In the genomic region with DNA sequence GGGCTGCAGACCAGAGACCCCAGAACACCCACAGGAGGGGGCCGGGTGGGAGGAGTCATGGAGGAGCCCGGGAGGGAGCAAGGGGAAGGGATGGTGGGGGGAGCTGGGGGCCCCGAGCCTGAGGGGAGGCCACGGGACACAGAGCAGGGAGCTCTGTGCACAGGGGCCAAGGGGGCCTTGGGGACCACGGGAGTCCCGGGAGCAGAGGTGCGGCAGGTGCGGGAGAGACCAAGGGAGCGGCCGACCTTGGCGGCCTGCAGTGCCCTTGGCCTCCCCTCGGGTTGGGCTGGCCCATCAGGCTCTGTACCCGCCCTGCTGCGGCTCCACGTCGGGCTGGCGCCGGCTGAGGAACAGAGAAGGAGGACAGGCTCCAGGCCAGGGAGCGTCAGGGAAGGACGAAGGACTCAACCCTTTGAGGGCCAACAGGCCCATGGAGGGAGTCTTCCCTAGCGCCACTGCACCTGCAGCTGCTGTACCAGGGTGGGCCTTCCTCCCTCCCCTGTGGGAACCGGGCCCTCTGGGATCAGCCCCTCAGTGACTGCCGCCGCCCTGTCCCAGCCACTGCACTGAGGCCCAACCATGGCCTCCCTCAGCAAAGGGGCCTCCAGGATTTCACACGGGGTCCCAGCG, we compare ENCODE assay signal across 27 cellular contexts. TPM values are rescaled to one million over a fixed set of nuclear protein-coding genes. Genes with fewer than 3 reads are reported as not detected.
"Had no signal": no experiment of that assay in that cellular context is flagged by ENCODE, and none has a peak within 500 bp of the region (broad histone marks: within the 10 kb centered on the region; RNA-seq: fewer than 3 reads in every experiment).

No MANE protein-coding gene starts in this region.

- ATAC-seq: activated T-cell treated with anti-CD3 and anti-CD28 coated beads, Interleukin-2, amount 50 U/mL, for 72 hours had no signal

- H3K27me3 ChIP-seq: SJSA1 had no signal

- H3K9ac ChIP-seq: KMS-11 had no signal

- H3K9me3 ChIP-seq: SJSA1 had no signal

- H3K36me3 ChIP-seq: SJSA1 had no signal

- H3K9me3 Mint-ChIP-seq: activated CD4-positive, alpha-beta memory T cell treated with anti-CD3 and anti-CD28 coated beads, Interleukin-2, amount 10 ng/mL, durations not matched to agents 7 days and 5 days; activated T-cell treated with anti-CD3 and anti-CD28 coated beads, Interleukin-2, amount 50 U/mL, for 72 hours; activated T-helper 2 cell treated with anti-CD3 and anti-CD28 coated beads, Interferon-gamma antibody, Interleukin-2, Interleukin-4, amounts not matched to agents 10 μg/mL and 5 μg/mL and 100 μg/mL, durations not matched to agents 14 hours and 24 hours and 36 hours had no signal

- H3K4me3 ChIP-seq: SJSA1 had no signal

- H3K27ac ChIP-seq: KMS-11, SJSA1, VCaP had no signal

- H3K27ac Mint-ChIP-seq: activated CD4-positive, alpha-beta memory T cell treated with anti-CD3 and anti-CD28 coated beads, Interleukin-2, amount 10 ng/mL, durations not matched to agents 7 days and 5 days; activated naive CD4-positive, alpha-beta T cell treated with anti-CD3 and anti-CD28 coated beads, Interleukin-2, amount 10 ng/mL, durations not matched to agents 7 days and 5 days; activated naive CD8-positive, alpha-beta T cell treated with anti-CD3 and anti-CD28 coated beads for 36 hours; activated T-cell treated with anti-CD3 and anti-CD28 coated beads, Interleukin-2, amount 50 U/mL, for 72 hours; activated T-helper 2 cell treated with anti-CD3 and anti-CD28 coated beads, Interferon-gamma antibody, Interleukin-2, Interleukin-4, amounts not matched to agents 10 μg/mL and 5 μg/mL and 100 μg/mL, durations not matched to agents 14 hours and 24 hours and 36 hours had no signal

- H3K4me3 Mint-ChIP-seq: activated CD4-positive, alpha-beta memory T cell treated with anti-CD3 and anti-CD28 coated beads, Interleukin-2, amount 10 ng/mL, durations not matched to agents 7 days and 5 days; activated naive CD4-positive, alpha-beta T cell treated with anti-CD3 and anti-CD28 coated beads, Interleukin-2, amount 10 ng/mL, durations not matched to agents 7 days and 5 days; activated naive CD8-positive, alpha-beta T cell treated with anti-CD3 and anti-CD28 coated beads for 36 hours; activated T-cell treated with anti-CD3 and anti-CD28 coated beads, Interleukin-2, amount 50 U/mL, for 72 hours had no signal

- H3K4me1 Mint-ChIP-seq: activated CD4-positive, alpha-beta memory T cell treated with anti-CD3 and anti-CD28 coated beads, Interleukin-2, amount 10 ng/mL, durations not matched to agents 7 days and 5 days; activated naive CD4-positive, alpha-beta T cell treated with anti-CD3 and anti-CD28 coated beads, Interleukin-2, amount 10 ng/mL, durations not matched to agents 7 days and 5 days; activated naive CD8-positive, alpha-beta T cell treated with anti-CD3 and anti-CD28 coated beads for 36 hours had no signal

- H3K4me2 ChIP-seq: KMS-11 had no signal

- H3K36me3 Mint-ChIP-seq: activated naive CD4-positive, alpha-beta T cell treated with anti-CD3 and anti-CD28 coated beads, Interleukin-2, amount 10 ng/mL, durations not matched to agents 7 days and 5 days; activated naive CD8-positive, alpha-beta T cell treated with anti-CD3 and anti-CD28 coated beads for 36 hours had no signal

- H3K27me3 Mint-ChIP-seq: activated CD4-positive, alpha-beta memory T cell treated with anti-CD3 and anti-CD28 coated beads, Interleukin-2, amount 10 ng/mL, durations not matched to agents 7 days and 5 days; activated naive CD4-positive, alpha-beta T cell treated with anti-CD3 and anti-CD28 coated beads, Interleukin-2, amount 10 ng/mL, durations not matched to agents 7 days and 5 days; activated naive CD8-positive, alpha-beta T cell treated with anti-CD3 and anti-CD28 coated beads for 36 hours had no signal

- DNase-seq: activated CD4-positive, alpha-beta memory T cell treated with anti-CD3 and anti-CD28 coated beads, Interleukin-2, amount 10 ng/mL, durations not matched to agents 7 days and 5 days; activated CD4-positive, alpha-beta T cell treated with anti-CD3 and anti-CD28 coated beads, Interleukin-2, amount 50 U/mL, for 1 hour; activated CD4-positive, CD25-positive, alpha-beta regulatory T cell; activated gamma-delta T cell treated with Interleukin-2 at 50 U/mL for 16 hours; activated naive CD4-positive, alpha-beta T cell treated with anti-CD3 and anti-CD28 coated beads, Interleukin-2, amount 10 ng/mL, durations not matched to agents 7 days and 5 days; activated naive CD8-positive, alpha-beta T cell treated with anti-CD3 and anti-CD28 coated beads for 36 hours; activated T-cell treated with anti-CD3 and anti-CD28 coated beads, Interleukin-2, amount 50 U/mL, for 72 hours; anterior cingulate cortex; caudate nucleus; NCI-H1092; NCI-H1417; NCI-H1694; NCI-H2029; NCI-H2107; NCI-H2171 treated with DMSO at 0.1 percent for 48 hours; NCI-H226; NCI-H526; NCI-H774; RPMI8226; SHP77; T-helper 2 cell; T1000 had no signal

RNA-seq across cellular contexts. Expression of a gene that starts 17.8 kb away (rescaled TPM):
- total RNA-seq: OCI-LY7 had no signal
